ENCODE assay signal across 21 cellular contexts in genomic region chr22:36303115-36303467, GRCh38. TPM values are rescaled to one million over a fixed set of nuclear protein-coding genes. Genes with fewer than 3 reads are reported as not detected.
DNase-seq lines count a peak whose midpoint lies in the region; ATAC-seq and TF ChIP-seq lines count a peak whose summit lies in the region.
"Had no signal": no experiment of that assay in that cellular context is flagged by ENCODE, and none has a peak within 500 bp of the region (broad histone marks: within the 10 kb centered on the region; RNA-seq: fewer than 3 reads in every experiment).

No MANE protein-coding gene starts in this region.

- TF ChIP-seq CTCF in Panc1 (IDR thresholded peaks at IDR 0.05) (no peak), sigmoid colon (IDR thresholded peaks at IDR 0.05) (no peak)

- TF ChIP-seq EP300 in sigmoid colon (IDR thresholded peaks at IDR 0.05): no peak

- DNase-seq in activated T-cell treated with anti-CD3 and anti-CD28 coated beads, Interleukin-2, amount 50 U/mL, for 24 hours: no peak
- DNase-seq in activated T-cell treated with anti-CD3 and anti-CD28 coated beads for 4 hours (no peak), Panc1 (ENCODE audit: low read depth, low spot score) (no peak), sigmoid colon (no peak), pons (ENCODE audit: low spot score) (no peak)
- DNase-seq: activated gamma-delta T cell; BE2C; cerebellar nuclear complex; DND-41; effector CD8-positive, alpha-beta T cell; naive B cell; NCI-H1694; NCI-H2171 treated with DMSO at 0.1 percent for 48 hours; NCI-H69; SHP77 had no signal

- no peaks in the 10 kb centered on the region for H3K9me3 Mint-ChIP-seq in activated T-cell treated with anti-CD3 and anti-CD28 coated beads, Interleukin-2, amount 50 U/mL, for 24 hours
- H3K9me3 Mint-ChIP-seq: naive B cell had no signal

- BruUV-seq in Panc1 (replicated peaks; lab: Mats Ljungman, UMichigan): no TSS peak

- no peak for ATAC-seq in Panc1
- no peak for ATAC-seq in GM19395 (IDR thresholded peaks at IDR 0.05; ENCODE audit: unreplicated experiment)
- no peak for ATAC-seq in HG03442 (IDR thresholded peaks at IDR 0.05; ENCODE audit: unreplicated experiment)
- ATAC-seq: A549 had no signal

- in situ Hi-C loops in Panc1 (cut with HindIII; ENCODE audit: low pct_unique_long_range_greater_than_20kb, low sequenced_read_pairs): no loop called here

- peaks cover 11% of the 10 kb centered on the region for H3K4me1 Mint-ChIP-seq in activated T-cell treated with anti-CD3 and anti-CD28 coated beads, Interleukin-2, amount 50 U/mL, for 24 hours (ENCODE audit: low read depth)

- 71 to 76% methylated on average over 9 of the region's 9 CpGs for WGBS in esophagus, 2 donors
- WGBS in sigmoid colon, 2 donors: 80 to 81% methylated on average over 9 of the region's 9 CpGs

- peak overlapping the region; percentile 88 for H3K27ac Mint-ChIP-seq in activated T-cell treated with anti-CD3 and anti-CD28 coated beads, Interleukin-2, amount 50 U/mL, for 24 hours

- H3K27me3 Mint-ChIP-seq in activated T-cell treated with anti-CD3 and anti-CD28 coated beads, Interleukin-2, amount 50 U/mL, for 24 hours: no peaks in the 10 kb centered on the region
- H3K27me3 Mint-ChIP-seq: naive B cell had no signal

- intact Hi-C loops in Panc1 (cut with micrococcal nuclease; ENCODE audit: unreplicated experiment) (loop anchor here (5.0 kb wide), 1 partner anchor 169 kb away; no protein-coding TSS in a partner anchor), sigmoid colon (cut with DNase I) (no loop called here)

- H3K4me3 ChIP-seq in Panc1 (ENCODE audit: low read depth in 2 of 2, low read length in 2 of 2) (no peak overlapping the region), esophagus (ENCODE audit: low read depth in 1 of 2, low read length in 2 of 2) (no peak overlapping the region), sigmoid colon (no peak overlapping the region)
- H3K4me3 ChIP-seq: A549, ascending aorta, right lobe of liver had no signal

- TF ChIP-seq POLR2A in sigmoid colon (IDR thresholded peaks at IDR 0.05): no peak

- CTCF ChIA-PET in Panc1 (lab: Charles Lee): no interaction called here

- POLR2A ChIA-PET in Panc1 (lab: Charles Lee): no interaction called here

- H3K36me3 Mint-ChIP-seq in activated T-cell treated with anti-CD3 and anti-CD28 coated beads, Interleukin-2, amount 50 U/mL, for 24 hours (ENCODE audit: low read depth): peaks cover 99% of the 10 kb centered on the region

- peaks cover 27% of the 10 kb centered on the region for H3K36me3 ChIP-seq in Panc1 (ENCODE audit: control insufficient read depth, insufficient read depth, low read length)
- peaks cover 53 to 79% of the 10 kb centered on the region in 2 donors for H3K36me3 ChIP-seq in esophagus (ENCODE audit: control insufficient read depth in 2 of 2, insufficient read depth in 2 of 2, low read length in 1 of 2)
- peaks cover 63 to 100% (median 94%) of the 10 kb centered on the region in 4 donors for H3K36me3 ChIP-seq in sigmoid colon

- H3K27ac ChIP-seq in Panc1 (ENCODE audit: low read length) (peak overlapping the region; percentile 71; the same call in 1 of the 2 replicates), esophagus (ENCODE audit: low read depth in 2 of 2, low read length in 1 of 2) (peak overlapping the region; percentile 21 to 28), sigmoid colon (peak overlapping the region; percentile 77 to 100 (median 89))

- H3K4me1 ChIP-seq in Panc1 (ENCODE audit: control insufficient read depth, insufficient read depth, low read length): peaks cover 21% of the 10 kb centered on the region
- H3K4me1 ChIP-seq in esophagus (ENCODE audit: control insufficient read depth in 2 of 2, insufficient read depth in 2 of 2, low read length in 1 of 2): peaks cover 0 to 3% of the 10 kb centered on the region in 2 donors
- H3K4me1 ChIP-seq in sigmoid colon: peaks cover 0 to 74% (median 65%) of the 10 kb centered on the region in 4 donors
- H3K4me1 ChIP-seq: ascending aorta, BE2C had no signal

- no peaks in the 10 kb centered on the region for H3K27me3 ChIP-seq in Panc1 (ENCODE audit: control insufficient read depth, insufficient read depth, low read length)
- no peaks in the 10 kb centered on the region for H3K27me3 ChIP-seq in esophagus (ENCODE audit: control insufficient read depth in 1 of 2, insufficient read depth in 2 of 2, low read length in 2 of 2)
- no peaks in the 10 kb centered on the region for H3K27me3 ChIP-seq in sigmoid colon
- H3K27me3 ChIP-seq: ascending aorta, BE2C, right lobe of liver had no signal

- no peak overlapping the region for H3K4me3 Mint-ChIP-seq in activated T-cell treated with anti-CD3 and anti-CD28 coated beads, Interleukin-2, amount 50 U/mL, for 24 hours

- H3K9me3 ChIP-seq in Panc1 (ENCODE audit: control insufficient read depth, insufficient read depth, low read depth, low read length): no peaks in the 10 kb centered on the region
- H3K9me3 ChIP-seq in esophagus (ENCODE audit: control insufficient read depth in 2 of 2, insufficient read depth in 1 of 2, low read depth in 1 of 2, low read length in 1 of 2): no peaks in the 10 kb centered on the region
- no peaks in the 10 kb centered on the region for H3K9me3 ChIP-seq in sigmoid colon
- H3K9me3 ChIP-seq: A549, ascending aorta, BE2C, right lobe of liver had no signal

RNA-seq across cellular contexts. Expression of gene APOL1, which starts 50.2 kb away (rescaled TPM):
- total RNA-seq in Panc1 (2021; ENCODE audit: unreplicated experiment) (16.0 TPM), sigmoid colon (10 to 100 TPM; 15.0 to 36.0 (median 20.3) TPM)
- polyA plus RNA-seq in Panc1 (2012; ENCODE audit: insufficient read length): 11.9 TPM
- polyA plus RNA-seq in esophagus (10 to 100 TPM in 1 of 2 donors, 1 to 10 TPM in 1; 9.8 to 10.5 TPM), sigmoid colon (10 to 100 TPM in 2 of 3 donors, 1 to 10 TPM in 1; 6.6 to 64.0 (median 11.3) TPM)

Comparison
In these comparisons a context has a peak if more than half of its experiments do, and no peak if none do; other contexts are left out.
1. H3K27ac ChIP-seq: peak in every context shown above with its lines; median percentile 89 in sigmoid colon; 71 in Panc1; 24 in esophagus.